8 cellular contexts compared by ENCODE assay signal in genomic region chr11:78228467-78228866, GRCh38. TPM values are rescaled to one million over a fixed set of nuclear protein-coding genes. Genes with fewer than 3 reads are reported as not detected.
DNase-seq lines count a peak whose midpoint lies in the region; ATAC-seq and TF ChIP-seq lines count a peak whose summit lies in the region.

No MANE protein-coding gene starts in this region.

- H3K4me1 Mint-ChIP-seq in activated CD8-positive, alpha-beta T cell treated with anti-CD3 and anti-CD28 coated beads, Interleukin-2, amount 10 ng/mL, durations not matched to agents 7 days and 5 days (ENCODE audit: low read depth) = peaks cover 49% of the 10 kb centered on the region

- peaks cover 6% of the 10 kb centered on the region for H3F3A ChIP-seq in smooth muscle cell (ENCODE audit: low read depth)

- H3K9me3 ChIP-seq in right cardiac atrium (ENCODE audit: control insufficient read depth, low read length) (no peaks in the 10 kb centered on the region), smooth muscle cell (replicated peaks; ENCODE audit: low read depth) (no peaks in the 10 kb centered on the region)

- peaks cover 10% of the 10 kb centered on the region for H3K4me1 ChIP-seq in right cardiac atrium (ENCODE audit: control insufficient read depth, insufficient read depth, low read length)
- peaks cover 7% of the 10 kb centered on the region for H3K4me1 ChIP-seq in smooth muscle cell (ENCODE audit: low read depth)

- peak; percentile 49 for TF ChIP-seq CTCF in smooth muscle cell (IDR thresholded peaks at IDR 0.05; ENCODE audit: borderline replicate concordance, insufficient read depth, poor library complexity, severe bottlenecking)

- peak overlapping the region; percentile 8 for H3K27ac Mint-ChIP-seq in activated CD8-positive, alpha-beta T cell treated with anti-CD3 and anti-CD28 coated beads, Interleukin-2, amount 10 ng/mL, durations not matched to agents 7 days and 5 days

- H3K9ac ChIP-seq in smooth muscle cell (ENCODE audit: low read depth) = no peak overlapping the region

- WGBS in right cardiac atrium = 98% methylated on average over 3 of the region's 3 CpGs
- 99% methylated on average over 3 of the region's 3 CpGs for WGBS in smooth muscle cell (ENCODE audit: low lambda C conversion rate)

- no peak overlapping the region for H3K4me3 ChIP-seq in right cardiac atrium (ENCODE audit: low read length)
- H3K4me3 ChIP-seq in smooth muscle cell = no peak overlapping the region

- H3K27me3 ChIP-seq in right cardiac atrium (ENCODE audit: control insufficient read depth, insufficient read depth) (no peaks in the 10 kb centered on the region), smooth muscle cell (ENCODE audit: low read depth) (no peaks in the 10 kb centered on the region)

- intact Hi-C loops in right cardiac atrium (cut with DNase I) = loop anchor here (5.0 to 10.0 kb wide), 5 partner anchors 186 to 336 kb away; partner anchors contain the start of gene GAB2 (in 2 of the 4)

- H3K79me2 ChIP-seq in smooth muscle cell (ENCODE audit: low read depth) = no peaks in the 10 kb centered on the region

- peaks cover 11% of the 10 kb centered on the region for H3K36me3 Mint-ChIP-seq in activated CD8-positive, alpha-beta T cell treated with anti-CD3 and anti-CD28 coated beads, Interleukin-2, amount 10 ng/mL, durations not matched to agents 7 days and 5 days (ENCODE audit: low read depth)

- POLR2A ChIA-PET in activated CD8-positive, alpha-beta T cell treated with anti-CD3 and anti-CD28 coated beads, Interleukin-2, amount 10 ng/mL, durations not matched to agents 7 days and 5 days (lab: Charles Lee) = interaction anchor here (1.1 kb wide), 1 partner anchor 25 kb away, joined by 3 read pairs; no protein-coding TSS in a partner anchor

- no peak overlapping the region for H3K4me3 Mint-ChIP-seq in activated CD8-positive, alpha-beta T cell treated with anti-CD3 and anti-CD28 coated beads, Interleukin-2, amount 10 ng/mL, durations not matched to agents 7 days and 5 days

- H3K27ac ChIP-seq in right cardiac atrium (ENCODE audit: low read length) (no peak overlapping the region), smooth muscle cell (ENCODE audit: low read depth) (no peak overlapping the region)

- ATAC-seq in GM18502 (IDR thresholded peaks at IDR 0.05; ENCODE audit: poor library complexity, unreplicated experiment) (peak; percentile 71), HG03354 (IDR thresholded peaks at IDR 0.05; ENCODE audit: poor library complexity, severe bottlenecking, unreplicated experiment) (peak; percentile 69), right cardiac atrium (peak; percentile 43 to 58), GM18867 (IDR thresholded peaks at IDR 0.05; ENCODE audit: unreplicated experiment) (no peak)
- no peak for ATAC-seq in activated CD8-positive, alpha-beta T cell treated with anti-CD3 and anti-CD28 coated beads, Interleukin-2, amount 10 ng/mL, durations not matched to agents 7 days and 5 days

- H3K27me3 Mint-ChIP-seq in activated CD8-positive, alpha-beta T cell treated with anti-CD3 and anti-CD28 coated beads, Interleukin-2, amount 10 ng/mL, durations not matched to agents 7 days and 5 days (ENCODE audit: low read depth) = no peaks in the 10 kb centered on the region

- no peaks in the 10 kb centered on the region for H3K36me3 ChIP-seq in smooth muscle cell (ENCODE audit: low read depth)

- H2AFZ ChIP-seq in smooth muscle cell (ENCODE audit: low read depth) = no peak overlapping the region

- no peaks in the 10 kb centered on the region for H3K9me3 Mint-ChIP-seq in activated CD8-positive, alpha-beta T cell treated with anti-CD3 and anti-CD28 coated beads, Interleukin-2, amount 10 ng/mL, durations not matched to agents 7 days and 5 days (ENCODE audit: insufficient read depth)

- CTCF ChIA-PET in activated CD8-positive, alpha-beta T cell treated with anti-CD3 and anti-CD28 coated beads, Interleukin-2, amount 10 ng/mL, durations not matched to agents 7 days and 5 days (lab: Charles Lee) = interaction anchor here (0.6 to 2.7 kb wide), 43 partner anchors 9 to 346 kb away, joined by 3 to 38 read pairs (median 4); partner anchors contain the start of genes GAB2, KCTD21, NARS2 and USP35

- DNase-seq in AG08395 (ENCODE audit: low spot score) (peak; percentile 62), NCI-H2227 treated with DMSO at 0.1 percent for 48 hours (lab: John Stamatoyannopoulos, UW) (peak; percentile 62), right cardiac atrium (no peak), smooth muscle cell (lab: John Stamatoyannopoulos, UW; ENCODE audit: unreplicated experiment) (no peak)
- DNase-seq in activated CD8-positive, alpha-beta T cell treated with anti-CD3 and anti-CD28 coated beads, Interleukin-2, amount 10 ng/mL, durations not matched to agents 7 days and 5 days = peak; percentile 57

- no peak overlapping the region for H3K4me2 ChIP-seq in smooth muscle cell

- H4K20me1 ChIP-seq in smooth muscle cell (ENCODE audit: low read depth) = no peaks in the 10 kb centered on the region

RNA-seq across cellular contexts. Expression of gene USP35, which starts 39.7 kb away (rescaled TPM):
- total RNA-seq in activated CD8-positive, alpha-beta T cell treated with anti-CD3 and anti-CD28 coated beads, Interleukin-2, amount 10 ng/mL, durations not matched to agents 7 days and 5 days = 10 to 100 TPM; 11.9 to 12.8 TPM
- total RNA-seq in right cardiac atrium (10 to 100 TPM; 10.5 to 16.6 (median 12.1) TPM), smooth muscle cell (9.5 and 10.5 TPM in 2 replicates)
- polyA plus RNA-seq in right cardiac atrium (7.5 TPM), smooth muscle cell (4.5 and 7.3 TPM in 2 replicates)

RNA-seq across cellular contexts. Expression of gene KCTD21, which starts 40.0 kb away (rescaled TPM):
- total RNA-seq in activated CD8-positive, alpha-beta T cell treated with anti-CD3 and anti-CD28 coated beads, Interleukin-2, amount 10 ng/mL, durations not matched to agents 7 days and 5 days = 1 to 10 TPM; 7.1 to 7.8 TPM
- total RNA-seq in right cardiac atrium = 10 to 100 TPM in 2 of 4 donors, 1 to 10 TPM in 2; 8.4 to 10.7 (median 10.2) TPM
- polyA plus RNA-seq in right cardiac atrium = 4.6 TPM
- total RNA-seq in smooth muscle cell = 18.5 and 23.5 TPM in 2 replicates
- polyA plus RNA-seq in smooth muscle cell = 4.9 and 6.6 TPM in 2 replicates

Comparison
In these comparisons a context has a peak if more than half of its experiments do, and no peak if none do; other contexts are left out.
1. DNase-seq: peak in AG08395 (single experiment), NCI-H2227 treated with DMSO at 0.1 percent for 48 hours (single experiment) and activated CD8-positive, alpha-beta T cell treated with anti-CD3 and anti-CD28 coated beads, Interleukin-2, amount 10 ng/mL, durations not matched to agents 7 days and 5 days (single experiment); none in right cardiac atrium (0 of 3) and smooth muscle cell (single experiment).
2. ATAC-seq: peak in GM18502 (single experiment), HG03354 (single experiment) and right cardiac atrium (2 of 2); none in activated CD8-positive, alpha-beta T cell treated with anti-CD3 and anti-CD28 coated beads, Interleukin-2, amount 10 ng/mL, durations not matched to agents 7 days and 5 days (single experiment) and GM18867 (single experiment).